In genomic region chr6:148999921-149000589, GRCh38 we compare ENCODE assay signal across 9 cellular contexts.
DNase-seq lines count a peak whose midpoint lies in the region; ATAC-seq and TF ChIP-seq lines count a peak whose summit lies in the region.
"Had no signal": no experiment of that assay in that cellular context is flagged by ENCODE, and none has a peak within 500 bp of the region (broad histone marks: within the 10 kb centered on the region; RNA-seq: fewer than 3 reads in every experiment).

No MANE protein-coding gene starts in this region.

- H3K9me2 ChIP-seq in PC-3 (replicated peaks; ENCODE audit: low read length), result no peaks in the 10 kb centered on the region

- H3K4me1 Mint-ChIP-seq in CD4-positive, alpha-beta memory T cell, result peaks cover 15 to 31% (median 23%) of the 10 kb centered on the region in 4 donors
- H3K4me1 Mint-ChIP-seq in naive B cell, result peaks cover 29 to 39% (median 33%) of the 10 kb centered on the region in 3 donors

- no peak overlapping the region for H3K4me3 ChIP-seq in CD4-positive, alpha-beta memory T cell (ENCODE audit: low read length in 2 of 2)
- H3K4me3 ChIP-seq in PC-3 (ENCODE audit: low read length), result no peak overlapping the region

- H3K9me3 ChIP-seq in CD4-positive, alpha-beta memory T cell (ENCODE audit: control insufficient read depth in 1 of 2, low read length in 2 of 2), result peaks cover 0 to 6% of the 10 kb centered on the region in 2 donors
- no peaks in the 10 kb centered on the region for H3K9me3 ChIP-seq in PC-3 (ENCODE audit: low read length)

- H3F3A ChIP-seq in PC-3 (ENCODE audit: low read length, unreplicated experiment), result no peaks in the 10 kb centered on the region

- no peaks in the 10 kb centered on the region for H3K79me2 ChIP-seq in PC-3 (ENCODE audit: low read length)

- intact Hi-C loops in CD4-positive, alpha-beta memory T cell (cut with micrococcal nuclease), result no loop called here
- intact Hi-C loops in PC-3 (cut with micrococcal nuclease), result no loop called here

- POLR2A ChIA-PET in CD4-positive, alpha-beta memory T cell (lab: Charles Lee; ENCODE audit: partially characterized antibody), result no interaction called here
- POLR2A ChIA-PET in PC-3 (lab: Charles Lee; ENCODE audit: unreplicated experiment), result no interaction called here

- no peak for DNase-seq in CD4-positive, alpha-beta memory T cell
- DNase-seq in PC-3 (peak; percentile 82), dedifferentiated amniotic fluid mesenchymal stem cell (ENCODE audit: extremely low spot score) (peak; percentile 75), naive B cell (peak; percentile 26), NCI-H2171 (lab: John Stamatoyannopoulos, UW) (no peak), SW480 (ENCODE audit: low spot score) (no peak)
- DNase-seq: NCI-H446 had no signal

- peak overlapping the region in 6 of 7 donors; percentile 3 to 70 (median 44) for H3K27ac Mint-ChIP-seq in CD4-positive, alpha-beta memory T cell
- H3K27ac Mint-ChIP-seq in naive B cell, result peak overlapping the region in 5 of 6 donors; percentile 17 to 69 (median 42)

- no peak overlapping the region for H2AFZ ChIP-seq in PC-3 (ENCODE audit: low read length)

- H3K9ac ChIP-seq in PC-3 (ENCODE audit: low read length), result no peak overlapping the region

- no peaks in the 10 kb centered on the region for H3K27me3 Mint-ChIP-seq in CD4-positive, alpha-beta memory T cell
- no peaks in the 10 kb centered on the region for H3K27me3 Mint-ChIP-seq in naive B cell

- peak overlapping the region in 5 of 8 donors; percentile 42 to 75 (median 67) for H3K4me3 Mint-ChIP-seq in CD4-positive, alpha-beta memory T cell
- H3K4me3 Mint-ChIP-seq in naive B cell, result peak overlapping the region in 6 of 8 donors; percentile 2 to 51 (median 20)

- CTCF ChIA-PET in CD4-positive, alpha-beta memory T cell (lab: Charles Lee; ENCODE audit: partially characterized antibody), result interaction anchor here (0.7 kb wide), 1 partner anchor 10 kb away, joined by 3 read pairs; no protein-coding TSS in a partner anchor
- CTCF ChIA-PET in PC-3 (lab: Charles Lee), result no interaction called here

- no peak overlapping the region for H3K27ac ChIP-seq in CD4-positive, alpha-beta memory T cell (ENCODE audit: low read depth, low read length)
- H3K27ac ChIP-seq in PC-3 (ENCODE audit: low read length), result peak overlapping the region; percentile 63

- peaks cover 0 to 19% (median 15%) of the 10 kb centered on the region in 8 donors for H3K9me3 Mint-ChIP-seq in CD4-positive, alpha-beta memory T cell
- peaks cover 4 to 21% (median 14%) of the 10 kb centered on the region in 7 donors for H3K9me3 Mint-ChIP-seq in naive B cell

- no peaks in the 10 kb centered on the region for H3K27me3 ChIP-seq in CD4-positive, alpha-beta memory T cell (ENCODE audit: insufficient read depth, low read length)
- no peaks in the 10 kb centered on the region for H3K27me3 ChIP-seq in PC-3 (ENCODE audit: low read length)

- TF ChIP-seq CTCF in PC-3 (conservative IDR thresholded peaks at IDR 0.05; ENCODE audit: low read depth, low read length), result no peak

- ATAC-seq in PC-3 (peak; percentile 82), naive B cell (ENCODE audit: low read depth in 2 of 2) (peak; percentile 66 to 76), GM21529 (IDR thresholded peaks at IDR 0.05; ENCODE audit: unreplicated experiment) (no peak), GM18520 (IDR thresholded peaks at IDR 0.05; ENCODE audit: unreplicated experiment) (no peak)

- H3K4me2 ChIP-seq in PC-3 (ENCODE audit: low read length), result peak overlapping the region; percentile 52

- no peaks in the 10 kb centered on the region for H3K36me3 ChIP-seq in CD4-positive, alpha-beta memory T cell (ENCODE audit: insufficient read depth, low read length)
- 0 out of 2 replicates have a peak, but pooled peaks cover 5% of the 10 kb centered on the region for H3K36me3 ChIP-seq in PC-3 (ENCODE audit: low read depth, low read length)

- peaks cover 7 to 8% of the 10 kb centered on the region in 2 donors for H3K36me3 Mint-ChIP-seq in CD4-positive, alpha-beta memory T cell
- peaks cover 3 to 16% of the 10 kb centered on the region in 2 donors for H3K36me3 Mint-ChIP-seq in naive B cell

- no peaks in the 10 kb centered on the region for H4K20me1 ChIP-seq in PC-3 (ENCODE audit: low read length)

- peaks cover 13% of the 10 kb centered on the region for H3K4me1 ChIP-seq in CD4-positive, alpha-beta memory T cell (ENCODE audit: insufficient read depth, low read length)
- H3K4me1 ChIP-seq in PC-3 (ENCODE audit: insufficient read depth, low read length), result peaks cover 34% of the 10 kb centered on the region

- no TSS peak for BruUV-seq in PC-3 (replicated peaks; lab: Mats Ljungman, UMichigan)

Comparison
In these comparisons a context has a peak if more than half of its experiments do, and no peak if none do; other contexts are left out.
1. DNase-seq: peak in PC-3 (single experiment), dedifferentiated amniotic fluid mesenchymal stem cell (single experiment) and naive B cell (single experiment); none in CD4-positive, alpha-beta memory T cell (0 of 5), NCI-H2171 (single experiment) and SW480 (single experiment).
2. ATAC-seq: peak in PC-3 (single experiment) and naive B cell (2 of 2); none in GM21529 (single experiment) and GM18520 (single experiment).